ENCODE assay signal across 8 cellular contexts in the genomic region with DNA sequence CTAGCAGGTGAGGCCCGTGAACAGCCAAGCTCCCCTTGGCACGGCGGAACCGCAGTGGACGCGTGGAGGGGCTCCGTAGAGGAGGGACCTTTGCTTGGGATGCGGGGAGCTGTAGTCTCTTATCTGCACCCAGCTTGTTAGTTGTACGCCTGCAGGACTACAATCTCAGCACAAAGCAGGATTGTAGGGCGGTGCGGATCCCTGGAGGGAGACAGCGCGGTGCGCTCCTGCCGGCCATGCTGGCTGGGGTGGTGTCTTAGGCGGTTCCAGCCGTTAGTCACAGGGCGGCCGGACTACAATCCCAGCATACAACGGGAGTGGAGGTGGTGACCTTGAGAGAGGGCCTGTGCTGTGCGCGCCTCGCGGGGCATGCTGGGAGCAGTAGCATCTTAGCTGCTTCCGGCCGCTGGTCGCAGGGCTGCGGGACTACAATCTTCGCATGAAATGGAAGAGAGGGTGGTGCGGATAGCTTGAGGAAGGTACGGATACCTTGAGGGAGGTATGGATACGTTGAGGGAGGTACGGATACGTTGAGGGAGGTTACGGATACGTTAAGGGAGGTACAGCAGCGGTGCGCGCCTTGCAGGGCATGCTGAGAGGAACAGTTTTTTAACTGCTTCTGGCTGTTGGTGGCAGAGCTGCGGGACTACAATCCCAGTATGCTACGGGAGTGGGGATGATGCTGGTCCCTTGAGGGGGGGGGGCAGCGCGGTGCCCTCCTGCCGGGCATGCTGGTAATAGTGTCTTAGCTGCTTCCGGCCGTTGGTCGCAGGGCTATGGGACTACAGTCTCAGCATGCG.
DNase-seq lines count a peak whose midpoint lies in the region; ATAC-seq and TF ChIP-seq lines count a peak whose summit lies in the region.

No MANE protein-coding gene starts in this region.

- POLR2A ChIA-PET in RWPE1 (lab: Yijun Ruan, JAX; ENCODE audit: low non-redundant PET) = interaction anchor here (0.5 kb wide), 1 partner anchor 208 kb away, joined by 3 read pairs; no protein-coding TSS in a partner anchor

- peak; percentile 98 for ATAC-seq in stimulated activated naive CD8-positive, alpha-beta T cell treated with anti-CD3 and anti-CD28 coated beads, Interleukin-15, Interleukin-2, amounts not matched to agents 100 U/mL and 50 U/mL, for 24 hours

- H3K4me1 Mint-ChIP-seq in nephron = peaks cover 20% of the 10 kb centered on the region

- peak overlapping the region; percentile 65 to 90 (median 77) for H3K27ac Mint-ChIP-seq in nephron

- DNase-seq in EH (ENCODE audit: low read depth) = peak; percentile 95
- DNase-seq in GOT3 (lab: John Stamatoyannopoulos, UW) = peak; percentile 75
- peak; percentile 93 for DNase-seq in LHCN-M2 (ENCODE audit: low read depth)
- DNase-seq in RWPE1 (ENCODE audit: low spot score) = peak; percentile 89
- DNase-seq in activated effector memory CD4-positive, alpha-beta T cell treated with Interleukin-2 at 50 U/mL for 16 hours = peak; percentile 88
- DNase-seq in fibroblast of the aortic adventitia (ENCODE audit: low read depth) = peak; percentile 90
- DNase-seq in stimulated activated naive CD8-positive, alpha-beta T cell treated with anti-CD3 and anti-CD28 coated beads, Interleukin-15, Interleukin-2, amounts not matched to agents 100 U/mL and 50 U/mL, for 24 hours = peak; percentile 88

- CTCF ChIA-PET in RWPE1 (lab: Yijun Ruan, JAX) = no interaction called here

- TF ChIP-seq CTCF in RWPE1 (conservative IDR thresholded peaks at IDR 0.05; ENCODE audit: low read depth) (no peak), fibroblast of the aortic adventitia (IDR thresholded peaks at IDR 0.05; ENCODE audit: insufficient read depth, low read length) (no peak), nephron (IDR thresholded peaks at IDR 0.05; ENCODE audit: unreplicated experiment in 3 of 3) (no peak)

- peak overlapping the region; percentile 96 for H3K27ac ChIP-seq in RWPE1

- H3K36me3 Mint-ChIP-seq in nephron (ENCODE audit: low read depth) = peaks cover 24% of the 10 kb centered on the region

- H3K4me3 Mint-ChIP-seq in nephron = peak overlapping the region; percentile 92 to 95 (median 93)

- H3K4me3 ChIP-seq in fibroblast of the aortic adventitia (ENCODE audit: low read depth, low read length) = peak overlapping the region; percentile 99

- peaks cover 7% of the 10 kb centered on the region for H3K9me3 Mint-ChIP-seq in nephron

- H3K27me3 Mint-ChIP-seq in nephron (ENCODE audit: low read depth) = no peaks in the 10 kb centered on the region

Comparison
In these comparisons a context has a peak if more than half of its experiments do, and no peak if none do; other contexts are left out.
1. Peak in every context shown above with its lines: DNase-seq, ATAC-seq, H3K4me3 ChIP-seq and H3K27ac ChIP-seq.